8 cellular contexts compared by ENCODE assay signal in the genomic region with DNA sequence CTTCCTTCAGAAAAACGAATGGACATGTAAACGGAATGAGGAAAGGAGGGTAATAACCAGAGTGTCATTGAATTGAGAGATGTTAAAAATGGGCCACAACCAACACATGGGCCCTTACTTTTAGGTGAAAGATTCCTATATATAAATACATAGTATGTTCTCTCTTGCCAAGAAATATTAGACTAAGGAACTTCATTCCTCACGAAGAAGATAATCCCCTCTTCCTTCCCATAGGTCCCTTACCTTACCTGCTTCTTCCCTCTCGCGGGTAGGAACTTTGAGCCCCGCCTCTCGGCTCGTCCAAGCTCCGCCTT. TPM values are rescaled to one million over a fixed set of nuclear protein-coding genes. Genes with fewer than 3 reads are reported as not detected.
DNase-seq lines count a peak whose midpoint lies in the region; FAIRE-seq and TF ChIP-seq lines count a peak whose summit lies in the region.

No MANE protein-coding gene starts in this region.

- no peak overlapping the region for H3K27ac ChIP-seq in HUES6 (ENCODE audit: low read depth, low read length)
- no peak overlapping the region for H3K27ac ChIP-seq in smooth muscle cell (ENCODE audit: low read depth)

- H3K4me2 ChIP-seq in smooth muscle cell = peak overlapping the region; percentile 93

- no peak for DNase-seq in activated T-helper 1 cell treated with anti-CD3 and anti-CD28 coated beads, Interleukin-12 subunit alpha, Interleukin-12 subunit beta, Interleukin-2, Interleukin-4 antibody, amounts not matched to agents 30 ng/mL and 10 ng/mL and 1 ng/mL, durations not matched to agents 14 hours and 24 hours and 36 hours (ENCODE audit: low spot score)
- no peak for DNase-seq in smooth muscle cell (lab: John Stamatoyannopoulos, UW; ENCODE audit: unreplicated experiment)
- DNase-seq in NOMO-1 treated with dmso at 0.1 percent for 144 hours (lab: John Stamatoyannopoulos, UW; ENCODE audit: unreplicated experiment) = no peak
- DNase-seq in NCI-H2196 treated with DMSO at 0.1 percent for 48 hours (lab: John Stamatoyannopoulos, UW; ENCODE audit: unreplicated experiment) = no peak
- DNase-seq in HTR-8/SVneo (ENCODE audit: insufficient read length, low spot score) = no peak
- no peak for DNase-seq in hypothalamus (lab: John Stamatoyannopoulos, UW)

- peak overlapping the region; percentile 97 for H3K4me3 Mint-ChIP-seq in activated T-helper 1 cell treated with anti-CD3 and anti-CD28 coated beads, Interleukin-12 subunit alpha, Interleukin-12 subunit beta, Interleukin-2, Interleukin-4 antibody, amounts not matched to agents 30 ng/mL and 10 ng/mL and 1 ng/mL, durations not matched to agents 14 hours and 24 hours and 36 hours

- 1% methylated on average over 9 of the region's 9 CpGs for WGBS in smooth muscle cell (ENCODE audit: low lambda C conversion rate)

- H4K20me1 ChIP-seq in smooth muscle cell (ENCODE audit: low read depth) = peaks cover 11% of the 10 kb centered on the region

- peaks cover 26% of the 10 kb centered on the region for H3K36me3 Mint-ChIP-seq in activated T-helper 1 cell treated with anti-CD3 and anti-CD28 coated beads, Interleukin-12 subunit alpha, Interleukin-12 subunit beta, Interleukin-2, Interleukin-4 antibody, amounts not matched to agents 30 ng/mL and 10 ng/mL and 1 ng/mL, durations not matched to agents 14 hours and 24 hours and 36 hours (ENCODE audit: low read depth)

- H3K36me3 ChIP-seq in HUES6 (ENCODE audit: control insufficient read depth, insufficient read depth, low read length) = no peaks in the 10 kb centered on the region
- H3K36me3 ChIP-seq in smooth muscle cell (ENCODE audit: low read depth) = no peaks in the 10 kb centered on the region

- H3K27me3 ChIP-seq in HUES6 (ENCODE audit: control insufficient read depth, insufficient read depth, low read length) = no peaks in the 10 kb centered on the region
- no peaks in the 10 kb centered on the region for H3K27me3 ChIP-seq in smooth muscle cell (ENCODE audit: low read depth)

- H3K27ac Mint-ChIP-seq in activated T-helper 1 cell treated with anti-CD3 and anti-CD28 coated beads, Interleukin-12 subunit alpha, Interleukin-12 subunit beta, Interleukin-2, Interleukin-4 antibody, amounts not matched to agents 30 ng/mL and 10 ng/mL and 1 ng/mL, durations not matched to agents 14 hours and 24 hours and 36 hours = peak overlapping the region; percentile 100

- H3K4me1 ChIP-seq in HUES6 (ENCODE audit: control insufficient read depth, insufficient read depth, low read length) = peaks cover 10% of the 10 kb centered on the region; the same call in 1 of the 2 replicates
- H3K4me1 ChIP-seq in smooth muscle cell (ENCODE audit: low read depth) = no peaks in the 10 kb centered on the region

- no peak for FAIRE-seq in HTR-8/SVneo (lab: Jason Lieb, UNC)

- H3K4me1 Mint-ChIP-seq in activated T-helper 1 cell treated with anti-CD3 and anti-CD28 coated beads, Interleukin-12 subunit alpha, Interleukin-12 subunit beta, Interleukin-2, Interleukin-4 antibody, amounts not matched to agents 30 ng/mL and 10 ng/mL and 1 ng/mL, durations not matched to agents 14 hours and 24 hours and 36 hours (ENCODE audit: low read depth) = peaks cover 72% of the 10 kb centered on the region

- H3K79me2 ChIP-seq in smooth muscle cell (ENCODE audit: low read depth) = peaks cover 39% of the 10 kb centered on the region

- no peaks in the 10 kb centered on the region for H3K9me3 Mint-ChIP-seq in activated T-helper 1 cell treated with anti-CD3 and anti-CD28 coated beads, Interleukin-12 subunit alpha, Interleukin-12 subunit beta, Interleukin-2, Interleukin-4 antibody, amounts not matched to agents 30 ng/mL and 10 ng/mL and 1 ng/mL, durations not matched to agents 14 hours and 24 hours and 36 hours

- no peak overlapping the region for H3K9ac ChIP-seq in HUES6 (ENCODE audit: low read length)
- H3K9ac ChIP-seq in smooth muscle cell (ENCODE audit: low read depth) = no peak overlapping the region

- H3K9me3 ChIP-seq in HUES6 (ENCODE audit: control insufficient read depth, insufficient read depth, low read depth, low read length) (no peaks in the 10 kb centered on the region), smooth muscle cell (replicated peaks; ENCODE audit: low read depth) (no peaks in the 10 kb centered on the region)

- no peaks in the 10 kb centered on the region for H3F3A ChIP-seq in smooth muscle cell (ENCODE audit: low read depth)

- peak overlapping the region; percentile 74 for H2AFZ ChIP-seq in smooth muscle cell (ENCODE audit: low read depth)

- peak overlapping the region; percentile 94 for H3K4me3 ChIP-seq in HUES6 (ENCODE audit: low read depth, low read length)
- H3K4me3 ChIP-seq in iPS-11a (ENCODE audit: low read depth, low read length) = peak overlapping the region; percentile 94
- peak overlapping the region; percentile 78 for H3K4me3 ChIP-seq in smooth muscle cell

- no peaks in the 10 kb centered on the region for H3K27me3 Mint-ChIP-seq in activated T-helper 1 cell treated with anti-CD3 and anti-CD28 coated beads, Interleukin-12 subunit alpha, Interleukin-12 subunit beta, Interleukin-2, Interleukin-4 antibody, amounts not matched to agents 30 ng/mL and 10 ng/mL and 1 ng/mL, durations not matched to agents 14 hours and 24 hours and 36 hours (ENCODE audit: insufficient read depth)

- intact Hi-C loops in activated T-helper 1 cell treated with anti-CD3 and anti-CD28 coated beads, Interleukin-12 subunit alpha, Interleukin-12 subunit beta, Interleukin-2, Interleukin-4 antibody, amounts not matched to agents 30 ng/mL and 10 ng/mL and 1 ng/mL, durations not matched to agents 14 hours and 24 hours and 36 hours (cut with micrococcal nuclease) = loop anchor here (2.0 kb wide), 1 partner anchor 16 kb away; no protein-coding TSS in a partner anchor

- no peak for TF ChIP-seq CTCF in smooth muscle cell (IDR thresholded peaks at IDR 0.05; ENCODE audit: borderline replicate concordance, insufficient read depth, poor library complexity, severe bottlenecking)

RNA-seq across cellular contexts. Expression of gene TBC1D22B, which starts 0.3 kb away (rescaled TPM):
- 20.8 and 21.2 TPM in 2 replicates for total RNA-seq in activated T-helper 1 cell treated with anti-CD3 and anti-CD28 coated beads, Interleukin-12 subunit alpha, Interleukin-12 subunit beta, Interleukin-2, Interleukin-4 antibody, amounts not matched to agents 30 ng/mL and 10 ng/mL and 1 ng/mL, durations not matched to agents 14 hours and 24 hours and 36 hours
- total RNA-seq in smooth muscle cell = 7.2 and 7.3 TPM in 2 replicates
- polyA plus RNA-seq in smooth muscle cell = 5.6 and 7.0 TPM in 2 replicates

RNA-seq across cellular contexts. Expression of gene TMEM217, which starts 0.7 kb away (rescaled TPM):
- total RNA-seq in activated T-helper 1 cell treated with anti-CD3 and anti-CD28 coated beads, Interleukin-12 subunit alpha, Interleukin-12 subunit beta, Interleukin-2, Interleukin-4 antibody, amounts not matched to agents 30 ng/mL and 10 ng/mL and 1 ng/mL, durations not matched to agents 14 hours and 24 hours and 36 hours = 7.7 and 9.9 TPM in 2 replicates
- total RNA-seq in smooth muscle cell = 0.31 and 0.40 TPM in 2 replicates
- 1.2 and 1.9 TPM in 2 replicates for polyA plus RNA-seq in smooth muscle cell
